30 cellular contexts compared by ENCODE assay signal in the genomic region with DNA sequence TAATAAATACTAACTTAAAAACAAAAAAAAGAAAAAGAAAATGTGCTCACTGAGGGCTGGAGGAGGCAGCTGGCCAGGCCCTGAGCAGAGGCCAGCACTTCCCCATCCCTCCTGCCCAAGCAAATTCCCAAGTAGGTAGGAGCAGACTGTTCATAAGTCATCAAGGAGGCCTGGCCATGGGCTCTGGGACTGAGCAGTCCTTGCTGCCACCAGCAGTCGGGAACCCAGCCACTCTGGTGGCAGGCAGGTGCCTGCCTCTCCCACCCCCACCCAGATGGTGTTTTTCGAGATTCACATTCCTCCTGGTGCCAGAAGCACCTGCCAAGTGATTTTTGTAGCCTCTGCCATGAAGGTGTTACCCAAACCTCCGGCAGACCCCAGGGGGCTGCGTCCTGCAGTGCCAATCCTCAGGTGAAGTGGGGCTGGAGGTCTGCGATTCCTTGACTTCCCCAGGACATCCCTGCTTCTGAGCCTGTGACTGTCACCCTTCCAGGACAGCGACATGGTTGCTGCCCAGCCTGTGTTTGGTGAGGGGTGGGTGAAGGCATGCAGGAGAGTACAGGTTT.
DNase-seq lines count a peak whose midpoint lies in the region; ATAC-seq and TF ChIP-seq lines count a peak whose summit lies in the region.
"Had no signal": no experiment of that assay in that cellular context is flagged by ENCODE, and none has a peak within 500 bp of the region (broad histone marks: within the 10 kb centered on the region; RNA-seq: fewer than 3 reads in every experiment).

No MANE protein-coding gene starts in this region.

- H3K27me3 Mint-ChIP-seq in brain = no peaks in the 10 kb centered on the region
- H3K27me3 Mint-ChIP-seq in mesothelial cell of epicardium (ENCODE audit: low read depth) = no peaks in the 10 kb centered on the region
- no peaks in the 10 kb centered on the region for H3K27me3 Mint-ChIP-seq in activated T-helper 2 cell treated with anti-CD3 and anti-CD28 coated beads, Interferon-gamma antibody, Interleukin-2, Interleukin-4, amounts not matched to agents 10 μg/mL and 5 μg/mL and 100 μg/mL, durations not matched to agents 14 hours and 24 hours and 36 hours (ENCODE audit: low read depth)
- H3K27me3 Mint-ChIP-seq: activated CD4-positive, alpha-beta memory T cell treated with anti-CD3 and anti-CD28 coated beads, Interleukin-2, amount 10 ng/mL, durations not matched to agents 7 days and 5 days; activated naive CD4-positive, alpha-beta T cell treated with anti-CD3 and anti-CD28 coated beads, Interleukin-2, amount 50 U/mL, for 24 hours had no signal

- peaks cover 43 to 56% of the 10 kb centered on the region in 2 donors for H3K4me1 ChIP-seq in thoracic aorta (ENCODE audit: control insufficient read depth in 1 of 2, low read depth in 2 of 2)

- intact Hi-C loops in activated T-helper 2 cell treated with anti-CD3 and anti-CD28 coated beads, Interferon-gamma antibody, Interleukin-2, Interleukin-4, amounts not matched to agents 10 μg/mL and 5 μg/mL and 100 μg/mL, durations not matched to agents 14 hours and 24 hours and 36 hours (cut with micrococcal nuclease) = no loop called here

- TF ChIP-seq CTCF in brain (conservative IDR thresholded peaks at IDR 0.05) (no peak), mesothelial cell of epicardium (IDR thresholded peaks at IDR 0.05; ENCODE audit: unreplicated experiment) (no peak), thoracic aorta (IDR thresholded peaks at IDR 0.05) (no peak)

- H3K9me3 Mint-ChIP-seq in brain (no peaks in the 10 kb centered on the region), mesothelial cell of epicardium (no peaks in the 10 kb centered on the region)
- H3K9me3 Mint-ChIP-seq in activated T-helper 2 cell treated with anti-CD3 and anti-CD28 coated beads, Interferon-gamma antibody, Interleukin-2, Interleukin-4, amounts not matched to agents 10 μg/mL and 5 μg/mL and 100 μg/mL, durations not matched to agents 14 hours and 24 hours and 36 hours = no peaks in the 10 kb centered on the region
- H3K9me3 Mint-ChIP-seq: activated CD4-positive, alpha-beta memory T cell treated with anti-CD3 and anti-CD28 coated beads, Interleukin-2, amount 10 ng/mL, durations not matched to agents 7 days and 5 days; activated naive CD4-positive, alpha-beta T cell treated with anti-CD3 and anti-CD28 coated beads, Interleukin-2, amount 50 U/mL, for 24 hours; activated T-helper 17 cell treated with anti-CD3 and anti-CD28 coated beads, Interleukin-2, amount 50 U/mL, for 72 hours; immature natural killer cell had no signal

- H3K4me1 Mint-ChIP-seq in brain = peaks cover 55% of the 10 kb centered on the region
- peaks cover 38% of the 10 kb centered on the region for H3K4me1 Mint-ChIP-seq in mesothelial cell of epicardium
- H3K4me1 Mint-ChIP-seq in activated T-helper 2 cell treated with anti-CD3 and anti-CD28 coated beads, Interferon-gamma antibody, Interleukin-2, Interleukin-4, amounts not matched to agents 10 μg/mL and 5 μg/mL and 100 μg/mL, durations not matched to agents 14 hours and 24 hours and 36 hours (ENCODE audit: low read depth) = no peaks in the 10 kb centered on the region
- H3K4me1 Mint-ChIP-seq: activated CD4-positive, alpha-beta memory T cell treated with anti-CD3 and anti-CD28 coated beads, Interleukin-2, amount 10 ng/mL, durations not matched to agents 7 days and 5 days; activated naive CD4-positive, alpha-beta T cell treated with anti-CD3 and anti-CD28 coated beads, Interleukin-2, amount 50 U/mL, for 24 hours; activated T-helper 17 cell treated with anti-CD3 and anti-CD28 coated beads, Interleukin-2, amount 50 U/mL, for 72 hours; CD14-positive monocyte; immature natural killer cell; memory B cell had no signal

- no peak for ATAC-seq in thoracic aorta (ENCODE audit: insufficient number of reproducible peaks, low FRiP score, low read depth)
- ATAC-seq in HG02588 (IDR thresholded peaks at IDR 0.05; ENCODE audit: unreplicated experiment) = no peak
- ATAC-seq: activated T-helper 17 cell treated with anti-CD3 and anti-CD28 coated beads, Interleukin-2, amount 50 U/mL, for 72 hours; GM12878; K562; left lobe of liver had no signal

- DNase-seq in DMS 273 (lab: John Stamatoyannopoulos, UW; ENCODE audit: unreplicated experiment) = peak; percentile 57
- no peak for DNase-seq in DMS 273 treated with DMSO at 0.1 percent for 48 hours (lab: John Stamatoyannopoulos, UW)
- DNase-seq in mesothelial cell of epicardium (ENCODE audit: low spot score in 2 of 2, unreplicated experiment in 2 of 2) = no peak
- no peak for DNase-seq in thoracic aorta (ENCODE audit: low spot score)
- no peak for DNase-seq in activated T-helper 2 cell treated with anti-CD3 and anti-CD28 coated beads, Interferon-gamma antibody, Interleukin-2, Interleukin-4, amounts not matched to agents 10 μg/mL and 5 μg/mL and 100 μg/mL, durations not matched to agents 14 hours and 24 hours and 36 hours (ENCODE audit: low spot score)
- DNase-seq in HT-29 (ENCODE audit: low spot score) = no peak
- DNase-seq: activated CD4-positive, alpha-beta memory T cell treated with anti-CD3 and anti-CD28 coated beads, Interleukin-2, amount 10 ng/mL, durations not matched to agents 7 days and 5 days; activated CD4-positive, CD25-positive, alpha-beta regulatory T cell treated with anti-CD3 and anti-CD28 coated beads, Interleukin-2, amount 50 U/mL, for 72 hours; amygdala; dermis blood vessel endothelial cell; hippocampal formation; immature natural killer cell; NCI-H1105; NCI-H2029; NCI-H345; NCI-H774; occipital lobe; small intestine; stimulated activated CD4-positive, alpha-beta T cell treated with anti-CD3 and anti-CD28 coated beads, Interleukin-2, amount 100 ng/mL, for 24 hours had no signal

- no peaks in the 10 kb centered on the region for H3K36me3 ChIP-seq in thoracic aorta

- H3K4me3 Mint-ChIP-seq in brain = no peak overlapping the region
- no peak overlapping the region for H3K4me3 Mint-ChIP-seq in mesothelial cell of epicardium
- H3K4me3 Mint-ChIP-seq in activated T-helper 2 cell treated with anti-CD3 and anti-CD28 coated beads, Interferon-gamma antibody, Interleukin-2, Interleukin-4, amounts not matched to agents 10 μg/mL and 5 μg/mL and 100 μg/mL, durations not matched to agents 14 hours and 24 hours and 36 hours (ENCODE audit: low read depth) = no peak overlapping the region
- H3K4me3 Mint-ChIP-seq: activated CD4-positive, alpha-beta memory T cell treated with anti-CD3 and anti-CD28 coated beads, Interleukin-2, amount 10 ng/mL, durations not matched to agents 7 days and 5 days; activated naive CD4-positive, alpha-beta T cell treated with anti-CD3 and anti-CD28 coated beads, Interleukin-2, amount 50 U/mL, for 24 hours; activated T-helper 17 cell treated with anti-CD3 and anti-CD28 coated beads, Interleukin-2, amount 50 U/mL, for 72 hours; CD14-positive monocyte; immature natural killer cell; memory B cell had no signal

- H3K27me3 ChIP-seq in thoracic aorta (replicated peaks; ENCODE audit: insufficient read depth) = no peaks in the 10 kb centered on the region

- no peaks in the 10 kb centered on the region for H3K9me3 ChIP-seq in thoracic aorta

- peak overlapping the region; percentile 60 to 91 for H3K27ac ChIP-seq in thoracic aorta
- H3K27ac ChIP-seq: 22Rv1, SK-N-MC had no signal

- H3K36me3 Mint-ChIP-seq in brain (peaks cover 10% of the 10 kb centered on the region), mesothelial cell of epicardium (peaks cover 6% of the 10 kb centered on the region)
- H3K36me3 Mint-ChIP-seq in activated T-helper 2 cell treated with anti-CD3 and anti-CD28 coated beads, Interferon-gamma antibody, Interleukin-2, Interleukin-4, amounts not matched to agents 10 μg/mL and 5 μg/mL and 100 μg/mL, durations not matched to agents 14 hours and 24 hours and 36 hours (ENCODE audit: low read depth) = no peaks in the 10 kb centered on the region
- H3K36me3 Mint-ChIP-seq: activated naive CD4-positive, alpha-beta T cell treated with anti-CD3 and anti-CD28 coated beads, Interleukin-2, amount 50 U/mL, for 24 hours; CD14-positive monocyte; immature natural killer cell; memory B cell had no signal

- peak overlapping the region in 4 of 5 experiments; percentile 38 to 87 (median 54) for H3K27ac Mint-ChIP-seq in brain
- H3K27ac Mint-ChIP-seq in mesothelial cell of epicardium = peak overlapping the region; percentile 61
- no peak overlapping the region for H3K27ac Mint-ChIP-seq in activated T-helper 2 cell treated with anti-CD3 and anti-CD28 coated beads, Interferon-gamma antibody, Interleukin-2, Interleukin-4, amounts not matched to agents 10 μg/mL and 5 μg/mL and 100 μg/mL, durations not matched to agents 14 hours and 24 hours and 36 hours
- H3K27ac Mint-ChIP-seq: activated CD4-positive, alpha-beta memory T cell treated with anti-CD3 and anti-CD28 coated beads, Interleukin-2, amount 10 ng/mL, durations not matched to agents 7 days and 5 days; activated naive CD4-positive, alpha-beta T cell treated with anti-CD3 and anti-CD28 coated beads, Interleukin-2, amount 50 U/mL, for 24 hours; activated T-helper 17 cell treated with anti-CD3 and anti-CD28 coated beads, Interleukin-2, amount 50 U/mL, for 72 hours; immature natural killer cell; memory B cell had no signal

- no peak overlapping the region for H3K4me3 ChIP-seq in thoracic aorta
- H3K4me3 ChIP-seq: GM12878, K562, SK-N-MC had no signal
